ENCODE assay signal across 17 cellular contexts in the genomic region with DNA sequence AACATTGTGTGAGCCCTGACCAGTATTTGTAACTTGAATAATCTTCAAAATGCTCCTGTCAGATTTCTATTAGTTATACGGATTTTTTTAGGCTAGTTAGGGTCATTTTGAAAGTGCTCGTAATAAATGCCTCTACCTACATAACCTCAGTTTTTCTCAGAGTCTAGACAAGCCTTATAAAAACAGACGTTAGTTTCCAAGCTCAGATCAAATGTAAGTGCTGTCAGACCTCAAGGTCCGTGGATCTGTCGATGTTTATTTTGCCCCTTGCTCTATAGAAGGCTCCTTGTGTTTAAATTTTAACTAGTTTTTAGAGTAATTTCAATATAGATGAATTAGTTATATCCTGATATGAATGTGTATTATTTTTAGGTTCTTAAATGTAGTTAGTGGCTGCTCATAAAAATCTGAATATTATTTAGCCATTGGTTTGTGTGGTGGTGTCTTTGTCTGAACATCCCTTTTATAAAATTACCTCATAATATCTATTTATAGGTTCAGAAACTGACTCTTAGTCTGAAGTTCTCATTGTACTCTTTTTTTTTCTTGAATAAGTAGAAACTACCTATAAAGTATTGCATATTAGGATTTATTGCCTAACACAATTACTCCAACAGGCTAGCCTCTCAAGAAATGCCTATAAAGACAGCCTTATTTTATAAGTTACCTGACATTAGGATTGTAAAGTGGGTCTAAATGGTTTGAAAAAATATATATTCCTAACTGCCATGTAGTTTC.
A peak's percentile ranks its signal among the peaks of the same experiment; 100 is the strongest.
DNase-seq lines count a peak whose midpoint lies in the region; ATAC-seq, FAIRE-seq and TF ChIP-seq lines count a peak whose summit lies in the region.
"Had no signal": no experiment of that assay in that cellular context is flagged by ENCODE, and none has a peak within 500 bp of the region (broad histone marks: within the 10 kb centered on the region; RNA-seq: fewer than 3 reads in every experiment).

No MANE protein-coding gene starts in this region.

- H3K79me2 ChIP-seq in SK-N-SH (ENCODE audit: insufficient read depth) (peaks cover 16% of the 10 kb centered on the region; the same call in 1 of the 2 replicates), MM.1S (ENCODE audit: low read length) (no peaks in the 10 kb centered on the region), K562 (ENCODE audit: control insufficient read depth, insufficient read depth, low read length) (no peaks in the 10 kb centered on the region)

- no peaks in the 10 kb centered on the region for H3K9me1 ChIP-seq in K562 (ENCODE audit: control insufficient read depth, insufficient read depth, low read length)

- DNase-seq in SK-N-SH (no peak), MM.1S (peak; percentile 11), K562 (ENCODE audit: extremely low read depth in 1 of 4, low spot score in 3 of 4) (no peak), retina (peak; percentile 7), LoVo (ENCODE audit: low spot score) (no peak), posterior vena cava (ENCODE audit: low spot score) (no peak)
- no peak for DNase-seq in activated effector memory CD4-positive, alpha-beta T cell treated with Interleukin-2 at 50 U/mL for 16 hours
- DNase-seq: activated T-cell treated with anti-CD3 and anti-CD28 coated beads for 4 hours; brain microvascular endothelial cell; effector CD8-positive, alpha-beta T cell; KG1; kidney glomerular epithelial cell had no signal

- H2AFZ ChIP-seq in SK-N-SH (ENCODE audit: low read depth), result peak overlapping the region; percentile 0; the same call in 1 of the 2 replicates
- H2AFZ ChIP-seq in MM.1S (ENCODE audit: low read length), result no peak overlapping the region
- no peak overlapping the region for H2AFZ ChIP-seq in K562 (ENCODE audit: low read depth, low read length)

- H3K9ac ChIP-seq in SK-N-SH (no peak overlapping the region), MM.1S (ENCODE audit: low read length) (no peak overlapping the region), K562 (ENCODE audit: insufficient read depth in 1 of 2, low read depth in 2 of 2, low read length in 2 of 2) (no peak overlapping the region)

- TF ChIP-seq CTCF in SK-N-SH (IDR thresholded peaks at IDR 0.05) (no peak), MM.1S (IDR thresholded peaks at IDR 0.05; ENCODE audit: low read length) (no peak), K562 (IDR thresholded peaks at IDR 0.05 in 2 of 3, conservative IDR thresholded peaks at IDR 0.05 in 1 of 3; ENCODE audit: insufficient read depth in 2 of 3, low read depth in 1 of 3, low read length in 3 of 3) (no peak)

- H3K36me3 ChIP-seq in SK-N-SH (replicated peaks in 1 of 2; ENCODE audit: control insufficient read depth in 1 of 2, insufficient read depth in 2 of 2, low read length in 1 of 2) (peaks cover 8 to 10% of the 10 kb centered on the region in 2 experiments), MM.1S (replicated peaks; ENCODE audit: insufficient read depth, low read length) (no peaks in the 10 kb centered on the region), K562 (ENCODE audit: control insufficient read depth, insufficient read depth, low read length) (no peaks in the 10 kb centered on the region)
- H3K36me3 ChIP-seq: brain microvascular endothelial cell, vagina had no signal

- no peaks in the 10 kb centered on the region for H3K9me2 ChIP-seq in SK-N-SH
- no peaks in the 10 kb centered on the region for H3K9me2 ChIP-seq in MM.1S (replicated peaks; ENCODE audit: insufficient read depth, low read length)

- POLR2A ChIA-PET in SK-N-SH (lab: Yijun Ruan, JAX), result no interaction called here
- POLR2A ChIA-PET in K562 (lab: Yijun Ruan, JAX), result interaction anchor here (1.1 kb wide), 1 partner anchor 24 kb away, joined by 3 read pairs; no protein-coding TSS in a partner anchor

- H3K9me3 ChIP-seq in SK-N-SH (no peaks in the 10 kb centered on the region), MM.1S (replicated peaks; ENCODE audit: insufficient read depth, low read length) (no peaks in the 10 kb centered on the region), K562 (replicated peaks; ENCODE audit: control insufficient read depth, insufficient read depth, low read depth, low read length) (no peaks in the 10 kb centered on the region)
- H3K9me3 ChIP-seq: vagina had no signal

- 58% methylated on average over 5 of the region's 5 CpGs for WGBS in SK-N-SH (ENCODE audit: low lambda C conversion rate)
- WGBS in K562 (ENCODE audit: insufficient coverage, low coverage, missing lambda C conversion rate), result 65% methylated on average over 5 of the region's 5 CpGs

- BruUV-seq in K562 (replicated peaks; lab: Mats Ljungman, UMichigan), result no TSS peak

- H3K4me3 ChIP-seq in SK-N-SH (ENCODE audit: low read depth in 2 of 2, low read length in 1 of 2), result no peak overlapping the region
- H3K4me3 ChIP-seq in MM.1S (ENCODE audit: low read length), result no peak overlapping the region
- no peak overlapping the region for H3K4me3 ChIP-seq in K562

- H3K4me2 ChIP-seq in SK-N-SH, result peak overlapping the region; percentile 17; the same call in 1 of the 2 replicates
- no peak overlapping the region for H3K4me2 ChIP-seq in MM.1S (ENCODE audit: low read depth, low read length)
- H3K4me2 ChIP-seq in K562 (ENCODE audit: insufficient read depth, low read length), result no peak overlapping the region

- no peak for TF ChIP-seq POLR2A in K562 (conservative IDR thresholded peaks at IDR 0.05)

- CTCF ChIA-PET in SK-N-SH (lab: Yijun Ruan, JAX), result interaction anchor here (0.6 to 4.6 kb wide), 2 partner anchors 24 to 81 kb away, joined by 3 to 23 read pairs; no protein-coding TSS in a partner anchor
- CTCF ChIA-PET in K562 (lab: Yijun Ruan, JAX; ENCODE audit: low intra/inter-chr PET ratio), result no interaction called here

- peaks cover 15 to 18% of the 10 kb centered on the region in 2 experiments; a peak in 3 of 4 replicates for H3K4me1 ChIP-seq in SK-N-SH (ENCODE audit: control insufficient read depth in 1 of 2, insufficient read depth in 2 of 2, low read depth in 1 of 2, low read length in 1 of 2)
- no peaks in the 10 kb centered on the region for H3K4me1 ChIP-seq in MM.1S (ENCODE audit: low read length)
- no peaks in the 10 kb centered on the region for H3K4me1 ChIP-seq in K562 (replicated peaks in 1 of 2; ENCODE audit: control insufficient read depth in 2 of 2, insufficient read depth in 2 of 2, low read length in 2 of 2)

- in situ Hi-C loops in K562 (cut with MboI), result no loop called here

- no peaks in the 10 kb centered on the region for H3K27me3 ChIP-seq in SK-N-SH (ENCODE audit: insufficient read depth)
- no peaks in the 10 kb centered on the region for H3K27me3 ChIP-seq in MM.1S (replicated peaks; ENCODE audit: insufficient read depth, low read length)
- H3K27me3 ChIP-seq in K562 (ENCODE audit: control insufficient read depth in 2 of 2, insufficient read depth in 2 of 2, low read length in 2 of 2), result no peaks in the 10 kb centered on the region
- H3K27me3 ChIP-seq: brain microvascular endothelial cell, vagina had no signal

- H4K20me1 ChIP-seq in SK-N-SH (ENCODE audit: insufficient read depth) (no peaks in the 10 kb centered on the region), MM.1S (ENCODE audit: insufficient read depth, low read length) (no peaks in the 10 kb centered on the region), K562 (replicated peaks; ENCODE audit: control insufficient read depth, insufficient read depth, low read length) (no peaks in the 10 kb centered on the region)

- ATAC-seq in SK-N-SH treated with all-trans-retinoic acid at 6 μM for 48 hours (no peak), K562 (no peak)
- ATAC-seq: HCT116 had no signal

- TF ChIP-seq EP300 in SK-N-SH (IDR thresholded peaks at IDR 0.05; ENCODE audit: borderline replicate concordance in 1 of 2, low read depth in 1 of 2, low read length in 1 of 2) (no peak), K562 (IDR thresholded peaks at IDR 0.05; ENCODE audit: low read length) (no peak)

- intact Hi-C loops in K562 (cut with micrococcal nuclease) (no loop called here), posterior vena cava (cut with DNase I) (no loop called here)

- H3F3A ChIP-seq in SK-N-SH (replicated peaks; ENCODE audit: insufficient read depth) (no peaks in the 10 kb centered on the region), MM.1S (ENCODE audit: insufficient read depth, low read length) (no peaks in the 10 kb centered on the region)

- peak overlapping the region in 1 of 2 experiments; percentile 68; a peak in 2 of 4 replicates for H3K27ac ChIP-seq in SK-N-SH (ENCODE audit: low read depth in 2 of 2, low read length in 1 of 2)
- no peak overlapping the region for H3K27ac ChIP-seq in MM.1S (ENCODE audit: low read length)
- H3K27ac ChIP-seq in K562 (ENCODE audit: extremely low read depth, low read depth, low read length), result no peak overlapping the region
- H3K27ac ChIP-seq: brain microvascular endothelial cell, RWPE1, vagina, VCaP had no signal

- TF ChIP-seq RAD21 in SK-N-SH (IDR thresholded peaks at IDR 0.05; ENCODE audit: low read length) (no peak), K562 (CRISPR knock-in tag; conservative IDR thresholded peaks at IDR 0.05 in 1 of 2, IDR thresholded peaks at IDR 0.05 in 1 of 2) (no peak)

- peak; percentile 44 for FAIRE-seq in K562 (lab: Jason Lieb, UNC)

TF ChIP-seq in SK-N-SH, 30 proteins besides CTCF, POLR2A, EP300 and RAD21 (continues in another document):
- TF ChIP-seq NFIC (IDR thresholded peaks at IDR 0.05; ENCODE audit: borderline replicate concordance), result no peak
- TF ChIP-seq, protein P1, sequence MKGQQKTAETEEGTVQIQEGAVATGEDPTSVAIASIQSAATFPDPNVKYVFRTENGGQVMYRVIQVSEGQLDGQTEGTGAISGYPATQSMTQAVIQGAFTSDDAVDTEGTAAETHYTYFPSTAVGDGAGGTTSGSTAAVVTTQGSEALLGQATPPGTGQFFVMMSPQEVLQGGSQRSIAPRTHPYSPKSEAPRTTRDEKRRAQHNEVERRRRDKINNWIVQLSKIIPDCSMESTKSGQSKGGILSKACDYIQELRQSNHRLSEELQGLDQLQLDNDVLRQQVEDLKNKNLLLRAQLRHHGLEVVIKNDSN (IDR thresholded peaks at IDR 0.05; ENCODE audit: borderline replicate concordance, low read depth), result no peak

TF ChIP-seq in SK-N-SH treated with all-trans-retinoic acid at 6 μM for 48 hours, 23 proteins besides CTCF, POLR2A, EP300 and RAD21 (continues in another document):
- no peak for TF ChIP-seq ZNF565 (CRISPR knock-in tag; conservative IDR thresholded peaks at IDR 0.05; ENCODE audit: low read depth)
- no peak for TF ChIP-seq ARNTL (CRISPR knock-in tag; IDR thresholded peaks at IDR 0.05; ENCODE audit: borderline replicate concordance, low read depth)

TF ChIP-seq in K562, 482 proteins besides CTCF, POLR2A, EP300 and RAD21 (continues in another document):
- no peak for TF ChIP-seq FOXA3 (CRISPR knock-in tag; conservative IDR thresholded peaks at IDR 0.05 in 1 of 2, IDR thresholded peaks at IDR 0.05 in 1 of 2)
- no peak for TF ChIP-seq ETV6 (IDR thresholded peaks at IDR 0.05; ENCODE audit: borderline replicate concordance in 1 of 2, low read depth in 2 of 2, low read length in 1 of 2)
- TF ChIP-seq ETV6 (CRISPR knock-in tag; IDR thresholded peaks at IDR 0.05; ENCODE audit: borderline replicate concordance), result no peak
- TF ChIP-seq RBM25 (IDR thresholded peaks at IDR 0.05; ENCODE audit: low read depth, low read length, severe bottlenecking), result no peak
- TF ChIP-seq NFE2L1 (tag; IDR thresholded peaks at IDR 0.05; ENCODE audit: borderline replicate concordance, low read depth), result no peak

Comparison
In these comparisons a context has a peak if more than half of its experiments do, and no peak if none do; other contexts are left out.
1. DNase-seq: peak in MM.1S (single experiment) and retina (single experiment); none in SK-N-SH (single experiment), K562 (0 of 4), LoVo (single experiment), posterior vena cava (single experiment) and activated effector memory CD4-positive, alpha-beta T cell treated with Interleukin-2 at 50 U/mL for 16 hours (single experiment).